Comparison of ENCODE assay signal across 8 cellular contexts in genomic region chr19:58543826-58544590, GRCh38. TPM values are rescaled to one million over a fixed set of nuclear protein-coding genes. Genes with fewer than 3 reads are reported as not detected.
DNase-seq lines count a peak whose midpoint lies in the region; ATAC-seq, FAIRE-seq and TF ChIP-seq lines count a peak whose summit lies in the region.

Gene TRIM28, plus strand, starts transcription at chr19:58544064. Its CDS starts 694 bp downstream, at chr19:58544758.

- H4K91ac ChIP-seq in neuronal stem cell (ENCODE audit: low read depth, low read length, poor library complexity), result peak within 1 kb of the TSS; percentile 53

- H3K4me3 ChIP-seq in LNCaP clone FGC (ENCODE audit: low read depth, low read length), result peak within 1 kb of the TSS; percentile 94
- H3K4me3 ChIP-seq in fibroblast of the aortic adventitia (ENCODE audit: low read depth, low read length), result peak within 1 kb of the TSS; percentile 92
- H3K4me3 ChIP-seq in neuronal stem cell (ENCODE audit: low read length in 2 of 2), result peak within 1 kb of the TSS; percentile 75 to 99
- peak within 1 kb of the TSS; percentile 97 for H3K4me3 ChIP-seq in suprapubic skin

- H3K23ac ChIP-seq in neuronal stem cell (ENCODE audit: low read depth, low read length, poor library complexity), result peak within 1 kb of the TSS; percentile 100

- peak; percentile 82 for ATAC-seq in GM21786 (IDR thresholded peaks at IDR 0.05; ENCODE audit: unreplicated experiment)

- WGBS in neuronal stem cell (ENCODE audit: extremely low coverage in 2 of 2, insufficient read length in 2 of 2, insufficient replicate concordance in 1 of 2), 2 donors, result no CpG with 5 or more reads among the region's 73 CpGs
- WGBS in suprapubic skin, result 0% methylated on average over 27 of the region's 73 CpGs

- H3K14ac ChIP-seq in neuronal stem cell (ENCODE audit: low read length), result peak within 1 kb of the TSS; percentile 89

- no peak for FAIRE-seq in D721Med (lab: Jason Lieb, UNC)

- H3K18ac ChIP-seq in neuronal stem cell (ENCODE audit: low read length), result peak within 1 kb of the TSS; percentile 100

- peak; percentile 98 to 99 for TF ChIP-seq POLR2A in suprapubic skin (IDR thresholded peaks at IDR 0.05)

- TF ChIP-seq CTCF in D721Med (IDR thresholded peaks at IDR 0.05; ENCODE audit: insufficient read depth, missing control alignments), result no peak
- TF ChIP-seq CTCF in LNCaP clone FGC (IDR thresholded peaks at IDR 0.05; ENCODE audit: control insufficient read depth, extremely low read depth, insufficient read depth), result no peak
- TF ChIP-seq CTCF in fibroblast of the aortic adventitia (IDR thresholded peaks at IDR 0.05; ENCODE audit: insufficient read depth, low read length), result no peak
- TF ChIP-seq CTCF in suprapubic skin (IDR thresholded peaks at IDR 0.05), result no peak

- peak within 1 kb of the TSS; percentile 96 for H2BK5ac ChIP-seq in neuronal stem cell (ENCODE audit: low read length)

- H2BK12ac ChIP-seq in neuronal stem cell (ENCODE audit: low read length), result no peak within 1 kb of the TSS

- H2BK120ac ChIP-seq in neuronal stem cell (ENCODE audit: low read depth, low read length), result peak within 1 kb of the TSS; percentile 83

- H3K27me3 ChIP-seq in neuronal stem cell (ENCODE audit: control insufficient read depth in 3 of 3, insufficient read depth in 3 of 3, low read depth in 1 of 3, low read length in 3 of 3), result peaks cover 0 to 20% (median 5%) of the 10 kb centered on the region in 3 experiments
- peaks cover 7% of the 10 kb centered on the region for H3K27me3 ChIP-seq in suprapubic skin

- peaks cover 18% of the 10 kb centered on the region for H3K79me1 ChIP-seq in neuronal stem cell (ENCODE audit: low read depth, low read length)

- peak within 1 kb of the TSS; percentile 60 for H2AFZ ChIP-seq in neuronal stem cell (ENCODE audit: low read length)

- H2BK15ac ChIP-seq in neuronal stem cell (ENCODE audit: low read length), result peak within 1 kb of the TSS; percentile 96

- H3K4ac ChIP-seq in neuronal stem cell (ENCODE audit: low read length), result peak within 1 kb of the TSS; percentile 98

- TF ChIP-seq EP300 in suprapubic skin (IDR thresholded peaks at IDR 0.05), result no peak

- H2AK5ac ChIP-seq in neuronal stem cell (ENCODE audit: low read depth, low read length), result peak within 1 kb of the TSS; percentile 84

- H3K9me3 ChIP-seq in neuronal stem cell (replicated peaks in 1 of 2; ENCODE audit: control insufficient read depth in 2 of 2, insufficient read depth in 1 of 2, low read depth in 1 of 2, low read length in 2 of 2) (peaks cover 0 to 2% of the 10 kb centered on the region in 2 donors), suprapubic skin (no peaks in the 10 kb centered on the region)

- peak within 1 kb of the TSS; percentile 100 for H3K9ac ChIP-seq in neuronal stem cell (ENCODE audit: low read depth, low read length, poor library complexity)

- H3K4me2 ChIP-seq in neuronal stem cell (ENCODE audit: insufficient read depth, low read length, poor library complexity, severe bottlenecking), result peak within 1 kb of the TSS; percentile 96

- peak within 1 kb of the TSS; percentile 23 for H4K8ac ChIP-seq in neuronal stem cell (ENCODE audit: low read depth, low read length)

- peak; percentile 77 for DNase-seq in D721Med (ENCODE audit: insufficient read length, low spot score)
- DNase-seq in LNCaP clone FGC (ENCODE audit: low read depth), result peak; percentile 92
- DNase-seq in activated T-cell treated with anti-CD3 and anti-CD28 coated beads, Interleukin-2, amount 50 U/mL, for 48 hours, result peak; percentile 100
- peak; percentile 99 for DNase-seq in fibroblast of the aortic adventitia (ENCODE audit: low read depth)
- DNase-seq in neuronal stem cell (ENCODE audit: low spot score), result peak; percentile 98
- DNase-seq in suprapubic skin (ENCODE audit: low spot score in 2 of 2), result peak; percentile 99
- DNase-seq in midbrain (lab: John Stamatoyannopoulos, UW), result no peak

- H3K36me3 ChIP-seq in neuronal stem cell (replicated peaks in 1 of 2; ENCODE audit: control insufficient read depth in 2 of 2, insufficient read depth in 2 of 2, low read length in 2 of 2) (peaks cover 36 to 41% of the 10 kb centered on the region in 2 donors), suprapubic skin (peaks cover 21% of the 10 kb centered on the region)

- peaks cover 15 to 16% of the 10 kb centered on the region in 2 donors for H3K4me1 ChIP-seq in neuronal stem cell (ENCODE audit: control insufficient read depth in 2 of 2, insufficient read depth in 1 of 2, low read depth in 1 of 2, low read length in 2 of 2)
- peaks cover 35% of the 10 kb centered on the region for H3K4me1 ChIP-seq in suprapubic skin

- H3K27ac ChIP-seq in neuronal stem cell (replicated peaks; ENCODE audit: low read length) (peak within 1 kb of the TSS; percentile 98), suprapubic skin (peak within 1 kb of the TSS; percentile 93)

RNA-seq across cellular contexts. Expression of gene TRIM28, which starts in this region (rescaled TPM):
- total RNA-seq in fibroblast of the aortic adventitia (ENCODE audit: low replicate concordance) (233 and 474 TPM in 2 replicates), suprapubic skin (100 to 1,000 TPM; 334 to 395 (median 360) TPM)
- polyA plus RNA-seq in neuronal stem cell (2013, experiment 1 of 2), result 759 TPM
- 741 TPM for polyA plus RNA-seq in neuronal stem cell (2013, experiment 2 of 2)
